In the genomic region with DNA sequence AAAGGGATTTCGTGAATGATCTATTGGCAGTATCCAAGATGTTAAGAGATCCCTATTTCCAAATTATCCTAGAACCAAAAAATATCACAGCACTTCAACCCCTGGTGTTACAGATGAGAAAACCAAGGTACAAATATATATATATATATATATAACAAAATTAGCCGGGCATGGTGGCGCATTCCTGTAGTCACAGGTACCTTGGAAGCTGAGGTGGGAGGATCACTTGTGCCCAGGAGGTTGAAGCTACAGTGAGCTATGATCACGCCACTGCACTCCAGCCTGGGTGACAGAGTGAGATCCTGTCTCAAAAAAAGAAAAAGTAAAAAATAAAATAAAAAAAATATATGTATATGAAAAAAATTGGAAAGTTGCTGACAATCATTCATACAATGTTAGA, we compare ENCODE assay signal across 8 cellular contexts. TPM values are rescaled to one million over a fixed set of nuclear protein-coding genes. Genes with fewer than 3 reads are reported as not detected.
A peak's percentile ranks its signal among the peaks of the same experiment; 100 is the strongest.
DNase-seq lines count a peak whose midpoint lies in the region; ATAC-seq and TF ChIP-seq lines count a peak whose summit lies in the region.

No MANE protein-coding gene starts in this region.

- 55 to 60% (median 56%) methylated on average over 4 of the region's 4 CpGs for WGBS in heart left ventricle, 4 donors
- 46 to 50% methylated on average over 4 of the region's 4 CpGs for WGBS in upper lobe of left lung, 2 donors

- H3K27me3 ChIP-seq in heart left ventricle (no peaks in the 10 kb centered on the region), mononuclear cell (ENCODE audit: insufficient read depth, low read length) (no peaks in the 10 kb centered on the region), upper lobe of left lung (no peaks in the 10 kb centered on the region)

- H3K27me3 Mint-ChIP-seq in brain: peaks cover 19% of the 10 kb centered on the region

- TF ChIP-seq POLR2A in heart left ventricle (IDR thresholded peaks at IDR 0.05) (no peak), upper lobe of left lung (IDR thresholded peaks at IDR 0.05) (no peak)

- DNase-seq in heart left ventricle: no peak
- DNase-seq in cardiac septum (ENCODE audit: low spot score): no peak
- no peak for DNase-seq in upper lobe of left lung
- DNase-seq in CD1c-positive myeloid dendritic cell (ENCODE audit: extremely low spot score): no peak
- DNase-seq in SKM-1 (lab: John Stamatoyannopoulos, UW; ENCODE audit: unreplicated experiment): no peak

- H3K27ac Mint-ChIP-seq in brain: peak overlapping the region; percentile 100

- H3K4me1 Mint-ChIP-seq in brain: peaks cover 13% of the 10 kb centered on the region

- H3K36me3 ChIP-seq in heart left ventricle (peaks cover 0 to 25% (median 17%) of the 10 kb centered on the region in 9 donors), upper lobe of left lung (peaks cover 11 to 22% (median 15%) of the 10 kb centered on the region in 4 donors)

- H3K4me3 Mint-ChIP-seq in brain: peak overlapping the region; percentile 95 to 99 (median 99)

- H3K4me1 ChIP-seq in heart left ventricle (peaks cover 0 to 49% (median 9%) of the 10 kb centered on the region in 12 donors), mononuclear cell (ENCODE audit: insufficient read depth, low read length) (peaks cover 79% of the 10 kb centered on the region), upper lobe of left lung (peaks cover 18 to 51% (median 31%) of the 10 kb centered on the region in 4 donors)

- H3K9me3 ChIP-seq in heart left ventricle (no peaks in the 10 kb centered on the region), mononuclear cell (ENCODE audit: low read depth, low read length) (no peaks in the 10 kb centered on the region), upper lobe of left lung (no peaks in the 10 kb centered on the region)

- TF ChIP-seq CTCF in heart left ventricle (IDR thresholded peaks at IDR 0.05) (no peak), brain (conservative IDR thresholded peaks at IDR 0.05) (no peak), upper lobe of left lung (IDR thresholded peaks at IDR 0.05) (no peak)

- H3K4me3 ChIP-seq in heart left ventricle (peak overlapping the region in 11 of 12 donors; percentile 61 to 99 (median 85)), mononuclear cell (ENCODE audit: low read length) (peak overlapping the region; percentile 96), upper lobe of left lung (peak overlapping the region in 3 of 4 donors; percentile 79 to 88 (median 83))

- H3K9me3 Mint-ChIP-seq in brain: no peaks in the 10 kb centered on the region

- no peak for TF ChIP-seq EP300 in upper lobe of left lung (IDR thresholded peaks at IDR 0.05)

- peaks cover 13% of the 10 kb centered on the region for H3K36me3 Mint-ChIP-seq in brain

- no peak for ATAC-seq in heart left ventricle
- ATAC-seq in upper lobe of left lung (ENCODE audit: low FRiP score in 2 of 2): no peak
- ATAC-seq in HG03432 (IDR thresholded peaks at IDR 0.05; ENCODE audit: unreplicated experiment): no peak

- peak overlapping the region; percentile 90 to 99 (median 97) for H3K27ac ChIP-seq in heart left ventricle
- peak overlapping the region; percentile 92 to 98 (median 94) for H3K27ac ChIP-seq in upper lobe of left lung

- intact Hi-C loops in heart left ventricle (cut with DNase I) (loop anchor here in 8 of 10 donors (1.0 to 10.0 kb wide), 10 partner anchors 45 to 198 kb away; partner anchors contain the start of genes SGF29 (in 4 of the 8), NUPR1 (in 3 of the 8) and SBK1 (in 1 of the 8)), cardiac septum (cut with DNase I) (loop anchor here (2.0 to 10.0 kb wide), 4 partner anchors 45 to 452 kb away; partner anchors contain the start of gene NUPR1)

RNA-seq across cellular contexts. Expression of gene CLN3, which starts 0.6 kb away (rescaled TPM):
- total RNA-seq in heart left ventricle (10 to 100 TPM in 8 of 9 donors, 1 to 10 TPM in 1; 9.6 to 23.9 (median 14.2) TPM), cardiac septum (9.1 TPM), mononuclear cell (17.2 TPM), upper lobe of left lung (10 to 100 TPM; 39.5 to 96.4 (median 56.2) TPM)
- polyA plus RNA-seq in heart left ventricle (10 to 100 TPM in 1 of 2 donors, 1 to 10 TPM in 1; 8.8 to 23.4 TPM), brain (ENCODE audit: insufficient read depth, low read depth, low replicate concordance) (31.6 TPM)

RNA-seq across cellular contexts. Expression of gene APOBR, which starts 1.9 kb away (rescaled TPM):
- 1 to 10 TPM in 3 of 9 donors, under 1 TPM in 6; 0.15 to 4.7 (median 0.79) TPM for total RNA-seq in heart left ventricle
- polyA plus RNA-seq in heart left ventricle: 1 to 10 TPM in 1 of 2 donors, under 1 TPM in 1; 0.50 to 1.4 TPM
- 0.51 TPM for total RNA-seq in cardiac septum
- polyA plus RNA-seq in brain (ENCODE audit: insufficient read depth, low read depth, low replicate concordance): 0.90 TPM
- total RNA-seq in mononuclear cell: 3.6 TPM
- 10 to 100 TPM; 17.0 to 45.0 (median 33.4) TPM for total RNA-seq in upper lobe of left lung

RNA-seq across cellular contexts. Expression of gene IL27, which starts 14.1 kb away (rescaled TPM):
- total RNA-seq in heart left ventricle (1 to 10 TPM in 1 of 9 donors, not detected in 8; 1.4 TPM), cardiac septum (not detected), mononuclear cell (not detected), upper lobe of left lung (1 to 10 TPM in 1 of 6 donors, under 1 TPM in 1, not detected in 4; 0.89 to 1.4 TPM)
- polyA plus RNA-seq in heart left ventricle (under 1 TPM; 0.07 to 0.34 TPM), brain (ENCODE audit: insufficient read depth, low read depth, low replicate concordance) (not detected)

RNA-seq across cellular contexts. Expression of gene NPIPB7, which starts 20.4 kb away (rescaled TPM):
- total RNA-seq in heart left ventricle (not detected), cardiac septum (not detected), mononuclear cell (not detected), upper lobe of left lung (under 1 TPM in 2 of 6 donors, not detected in 4; 0.17 to 0.20 TPM)
- polyA plus RNA-seq in heart left ventricle (under 1 TPM in 1 of 2 donors, not detected in 1; 0.07 TPM), brain (ENCODE audit: insufficient read depth, low read depth, low replicate concordance) (not detected)

RNA-seq across cellular contexts. Expression of gene NUPR1, which starts 46.3 kb away (rescaled TPM):
- total RNA-seq in heart left ventricle (10 to 100 TPM in 8 of 9 donors, 1 to 10 TPM in 1; 5.7 to 43.8 (median 26.2) TPM), cardiac septum (50.2 TPM), mononuclear cell (under 0.01 TPM), upper lobe of left lung (100 to 1,000 TPM in 4 of 6 donors, 10 to 100 TPM in 2; 34.1 to 294 (median 119) TPM)
- polyA plus RNA-seq in heart left ventricle (100 to 1,000 TPM in 1 of 2 donors, 10 to 100 TPM in 1; 64.9 to 103 TPM), brain (ENCODE audit: insufficient read depth, low read depth, low replicate concordance) (289 TPM)
